ENCODE assay signal across 18 cellular contexts in the genomic region with DNA sequence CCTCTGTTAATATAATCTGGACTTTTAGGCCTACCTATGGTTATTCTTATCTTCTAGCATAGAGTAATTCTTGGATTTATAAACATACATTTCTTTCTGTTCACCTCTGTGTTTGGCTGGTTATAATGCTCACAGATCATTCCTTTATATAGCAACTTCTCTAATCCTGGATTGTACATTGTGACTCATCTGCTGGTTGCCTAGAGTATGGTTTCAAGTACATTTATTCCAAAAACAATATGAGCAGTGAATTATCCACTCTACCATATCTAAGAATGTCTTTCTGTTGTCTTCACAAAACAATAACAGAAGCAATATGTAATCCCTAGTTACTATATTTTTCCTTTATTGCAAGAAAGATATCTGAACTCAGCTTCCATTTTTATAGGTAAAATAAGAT. TPM values are rescaled to one million over a fixed set of nuclear protein-coding genes. Genes with fewer than 3 reads are reported as not detected.
DNase-seq lines count a peak whose midpoint lies in the region; ATAC-seq, FAIRE-seq and TF ChIP-seq lines count a peak whose summit lies in the region.
"Had no signal": no experiment of that assay in that cellular context is flagged by ENCODE, and none has a peak within 500 bp of the region (broad histone marks: within the 10 kb centered on the region; RNA-seq: fewer than 3 reads in every experiment).

No MANE protein-coding gene starts in this region.

- CTCF ChIA-PET in SK-N-SH (lab: Yijun Ruan, JAX), result interaction anchor here (1.1 to 1.5 kb wide), 3 partner anchors 10 to 12 kb away, joined by 4 read pairs; no protein-coding TSS in a partner anchor

- H2AFZ ChIP-seq in SK-N-SH (ENCODE audit: low read depth), result no peak overlapping the region; the same call in 1 of the 2 replicates

- no peaks in the 10 kb centered on the region for H3K79me2 ChIP-seq in SK-N-SH (ENCODE audit: insufficient read depth)

- TF ChIP-seq RAD21 in SK-N-SH (IDR thresholded peaks at IDR 0.05; ENCODE audit: low read length), result no peak

- no peak for TF ChIP-seq POLR2A in uterus (IDR thresholded peaks at IDR 0.05)

- in situ Hi-C loops in Caki2 (cut with HindIII; ENCODE audit: low pct_unique_long_range_greater_than_20kb, low sequenced_read_pairs), result no loop called here

- no peak for ATAC-seq in pancreas
- ATAC-seq in effector memory CD8-positive, alpha-beta T cell (replicated peaks), result no peak
- ATAC-seq: activated CD4-positive, alpha-beta T cell treated with anti-CD3 and anti-CD28 coated beads for 36 hours; activated T-cell treated with anti-CD3 and anti-CD28 coated beads, Interleukin-2, amount 50 U/mL, for 4 hours had no signal

- H3K9me3 Mint-ChIP-seq in effector memory CD8-positive, alpha-beta T cell, result no peaks in the 10 kb centered on the region
- H3K9me3 Mint-ChIP-seq: activated T-cell treated with anti-CD3 and anti-CD28 coated beads, Interleukin-2, amount 50 U/mL, for 4 hours had no signal

- TF ChIP-seq CTCF in SK-N-SH (IDR thresholded peaks at IDR 0.05), result no peak
- no peak for TF ChIP-seq CTCF in fibroblast of mammary gland (conservative IDR thresholded peaks at IDR 0.05; ENCODE audit: control insufficient read depth, insufficient read depth, low read depth, low read length)
- no peak for TF ChIP-seq CTCF in pancreas (IDR thresholded peaks at IDR 0.05)
- TF ChIP-seq CTCF in uterus (IDR thresholded peaks at IDR 0.05), result no peak

- no peaks in the 10 kb centered on the region for H3K36me3 Mint-ChIP-seq in effector memory CD8-positive, alpha-beta T cell (ENCODE audit: insufficient read depth)
- H3K36me3 Mint-ChIP-seq: memory B cell had no signal

- DNase-seq in Caki2 (ENCODE audit: low read depth) (peak; percentile 10), SK-N-SH (no peak), fibroblast of mammary gland (ENCODE audit: low read depth) (peak; percentile 76), pancreas (no peak), uterus (no peak), HK-2 (ENCODE audit: unreplicated experiment) (no peak)
- no peak for DNase-seq in stimulated activated CD4-positive, alpha-beta T cell treated with anti-CD3 and anti-CD28 coated beads, Interleukin-15, amount 100 ng/mL, for 24 hours
- DNase-seq in effector memory CD8-positive, alpha-beta T cell, result no peak
- DNase-seq: activated CD4-positive, alpha-beta T cell treated with anti-CD3 and anti-CD28 coated beads for 36 hours; activated T-cell treated with anti-CD3 and anti-CD28 coated beads, Interleukin-2, amount 50 U/mL, for 4 hours; GDM1; ovary; stimulated activated CD4-positive, alpha-beta T cell treated with anti-CD3 and anti-CD28 coated beads, Interleukin-1b, Interleukin-23, amount 100 ng/mL, for 48 hours had no signal

- H3K4me1 Mint-ChIP-seq in effector memory CD8-positive, alpha-beta T cell (ENCODE audit: low read depth in 2 of 2), result peaks cover 0 to 2% of the 10 kb centered on the region in 2 donors
- H3K4me1 Mint-ChIP-seq: activated CD4-positive, alpha-beta T cell treated with anti-CD3 and anti-CD28 coated beads for 36 hours; memory B cell had no signal

- no peak for TF ChIP-seq EP300 in SK-N-SH (IDR thresholded peaks at IDR 0.05; ENCODE audit: borderline replicate concordance in 1 of 2, low read depth in 1 of 2, low read length in 1 of 2)

- POLR2A ChIA-PET in SK-N-SH (lab: Yijun Ruan, JAX), result no interaction called here

- peaks cover 9% of the 10 kb centered on the region for H3F3A ChIP-seq in SK-N-SH (replicated peaks; ENCODE audit: insufficient read depth)

- H3K9ac ChIP-seq in SK-N-SH, result no peak overlapping the region
- H3K9ac ChIP-seq: BLaER1 treated with 17β-estradiol and CSF1 and Interleukin-3, amounts not matched to agents 10 nM and 100 nM had no signal

- peak overlapping the region; percentile 25; the same call in 1 of the 2 replicates for H3K4me2 ChIP-seq in SK-N-SH
- H3K4me2 ChIP-seq: BLaER1 treated with 17β-estradiol and CSF1 and Interleukin-3, amounts not matched to agents 10 nM and 100 nM had no signal

- no peaks in the 10 kb centered on the region; a peak in 1 of 4 replicates for H3K4me1 ChIP-seq in SK-N-SH (ENCODE audit: control insufficient read depth in 1 of 2, insufficient read depth in 2 of 2, low read depth in 1 of 2, low read length in 1 of 2)
- H3K4me1 ChIP-seq in pancreas, result peaks cover 0 to 7% (median 0%) of the 10 kb centered on the region in 3 donors
- no peaks in the 10 kb centered on the region for H3K4me1 ChIP-seq in uterus
- H3K4me1 ChIP-seq: vagina had no signal

- peaks cover 4 to 9% of the 10 kb centered on the region in 2 donors for H3K27me3 Mint-ChIP-seq in effector memory CD8-positive, alpha-beta T cell

- H3K4me3 ChIP-seq in SK-N-SH (ENCODE audit: low read depth in 2 of 2, low read length in 1 of 2) (no peak overlapping the region), fibroblast of mammary gland (ENCODE audit: control insufficient read depth, low read depth, low read length) (no peak overlapping the region), pancreas (no peak overlapping the region), uterus (no peak overlapping the region)
- H3K4me3 ChIP-seq: BLaER1 treated with 17β-estradiol and CSF1 and Interleukin-3, amounts not matched to agents 10 nM and 100 nM; ovary; vagina had no signal

- no peaks in the 10 kb centered on the region for H3K9me3 ChIP-seq in SK-N-SH
- no peaks in the 10 kb centered on the region for H3K9me3 ChIP-seq in pancreas
- no peaks in the 10 kb centered on the region for H3K9me3 ChIP-seq in uterus
- H3K9me3 ChIP-seq: ovary, vagina had no signal

- FAIRE-seq in pancreas (lab: Jason Lieb, UNC), result peak; percentile 32
- FAIRE-seq: GM18507, HTR-8/SVneo had no signal

- H3K9me2 ChIP-seq in SK-N-SH, result 0 out of 2 replicates have a peak, but pooled peaks cover 3% of the 10 kb centered on the region

- no peaks in the 10 kb centered on the region for H4K20me1 ChIP-seq in SK-N-SH (ENCODE audit: insufficient read depth)
- H4K20me1 ChIP-seq: BLaER1 treated with 17β-estradiol and CSF1 and Interleukin-3, amounts not matched to agents 10 nM and 100 nM had no signal

- H3K27ac Mint-ChIP-seq in effector memory CD8-positive, alpha-beta T cell, result no peak overlapping the region
- H3K27ac Mint-ChIP-seq: activated CD4-positive, alpha-beta T cell treated with anti-CD3 and anti-CD28 coated beads for 36 hours; memory B cell had no signal

- H3K36me3 ChIP-seq in SK-N-SH (replicated peaks in 1 of 2; ENCODE audit: control insufficient read depth in 1 of 2, insufficient read depth in 2 of 2, low read length in 1 of 2) (no peaks in the 10 kb centered on the region), pancreas (no peaks in the 10 kb centered on the region), uterus (no peaks in the 10 kb centered on the region)
- H3K36me3 ChIP-seq: BLaER1 treated with 17β-estradiol and CSF1 and Interleukin-3, amounts not matched to agents 10 nM and 100 nM; ovary; vagina had no signal

- no peak overlapping the region for H3K4me3 Mint-ChIP-seq in effector memory CD8-positive, alpha-beta T cell
- H3K4me3 Mint-ChIP-seq: activated CD4-positive, alpha-beta T cell treated with anti-CD3 and anti-CD28 coated beads for 36 hours; activated T-cell treated with anti-CD3 and anti-CD28 coated beads, Interleukin-2, amount 50 U/mL, for 4 hours; memory B cell had no signal

- peak overlapping the region in 1 of 2 experiments; percentile 77; a peak in 2 of 4 replicates for H3K27ac ChIP-seq in SK-N-SH (ENCODE audit: low read depth in 2 of 2, low read length in 1 of 2)
- H3K27ac ChIP-seq in pancreas, result peak overlapping the region in 1 of 4 donors; percentile 45
- H3K27ac ChIP-seq in uterus, result no peak overlapping the region
- H3K27ac ChIP-seq: BLaER1 treated with 17β-estradiol and CSF1 and Interleukin-3, amounts not matched to agents 10 nM and 100 nM; ovary; vagina had no signal

- H3K27me3 ChIP-seq in SK-N-SH (ENCODE audit: insufficient read depth) (no peaks in the 10 kb centered on the region), pancreas (no peaks in the 10 kb centered on the region), uterus (no peaks in the 10 kb centered on the region)
- H3K27me3 ChIP-seq: BLaER1 treated with 17β-estradiol and CSF1 and Interleukin-3, amounts not matched to agents 10 nM and 100 nM; ovary; vagina had no signal

- intact Hi-C loops in pancreas (cut with DNase I) (no loop called here), uterus (cut with DNase I; ENCODE audit: low total_unique reads) (no loop called here)

TF ChIP-seq in SK-N-SH, 30 proteins besides CTCF, POLR2A, EP300 and RAD21 (continues in another document):
- TF ChIP-seq TCF12 (IDR thresholded peaks at IDR 0.05), result no peak
- TF ChIP-seq FOXJ3 (CRISPR knock-in tag; IDR thresholded peaks at IDR 0.05), result no peak
- no peak for TF ChIP-seq SMC3 (IDR thresholded peaks at IDR 0.05; ENCODE audit: low read depth, low read length)
- TF ChIP-seq, protein P1, sequence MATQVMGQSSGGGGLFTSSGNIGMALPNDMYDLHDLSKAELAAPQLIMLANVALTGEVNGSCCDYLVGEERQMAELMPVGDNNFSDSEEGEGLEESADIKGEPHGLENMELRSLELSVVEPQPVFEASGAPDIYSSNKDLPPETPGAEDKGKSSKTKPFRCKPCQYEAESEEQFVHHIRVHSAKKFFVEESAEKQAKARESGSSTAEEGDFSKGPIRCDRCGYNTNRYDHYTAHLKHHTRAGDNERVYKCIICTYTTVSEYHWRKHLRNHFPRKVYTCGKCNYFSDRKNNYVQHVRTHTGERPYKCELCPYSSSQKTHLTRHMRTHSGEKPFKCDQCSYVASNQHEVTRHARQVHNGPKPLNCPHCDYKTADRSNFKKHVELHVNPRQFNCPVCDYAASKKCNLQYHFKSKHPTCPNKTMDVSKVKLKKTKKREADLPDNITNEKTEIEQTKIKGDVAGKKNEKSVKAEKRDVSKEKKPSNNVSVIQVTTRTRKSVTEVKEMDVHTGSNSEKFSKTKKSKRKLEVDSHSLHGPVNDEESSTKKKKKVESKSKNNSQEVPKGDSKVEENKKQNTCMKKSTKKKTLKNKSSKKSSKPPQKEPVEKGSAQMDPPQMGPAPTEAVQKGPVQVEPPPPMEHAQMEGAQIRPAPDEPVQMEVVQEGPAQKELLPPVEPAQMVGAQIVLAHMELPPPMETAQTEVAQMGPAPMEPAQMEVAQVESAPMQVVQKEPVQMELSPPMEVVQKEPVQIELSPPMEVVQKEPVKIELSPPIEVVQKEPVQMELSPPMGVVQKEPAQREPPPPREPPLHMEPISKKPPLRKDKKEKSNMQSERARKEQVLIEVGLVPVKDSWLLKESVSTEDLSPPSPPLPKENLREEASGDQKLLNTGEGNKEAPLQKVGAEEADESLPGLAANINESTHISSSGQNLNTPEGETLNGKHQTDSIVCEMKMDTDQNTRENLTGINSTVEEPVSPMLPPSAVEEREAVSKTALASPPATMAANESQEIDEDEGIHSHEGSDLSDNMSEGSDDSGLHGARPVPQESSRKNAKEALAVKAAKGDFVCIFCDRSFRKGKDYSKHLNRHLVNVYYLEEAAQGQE (IDR thresholded peaks at IDR 0.05; ENCODE audit: low read depth, low read length), result no peak
- no peak for TF ChIP-seq RCOR1 (IDR thresholded peaks at IDR 0.05; ENCODE audit: low read length)

RNA-seq across cellular contexts. Expression of a gene that starts 35.3 kb away (rescaled TPM):
- 0.14 TPM in 1 of 2 replicates, not detected in the other for total RNA-seq in Caki2 (2014; rRNA removed; shearing (Covaris generic); ENCODE audit: low replicate concordance)
- polyA plus RNA-seq in SK-N-SH (2012; rRNA removed) (0.43 and 0.45 TPM in 2 replicates), pancreas (under 1 TPM; 0.11 to 0.45 TPM)
- polyA plus RNA-seq in SK-N-SH (2012; cell fraction: cytosol; rRNA removed), result 0.49 and 0.59 TPM in 2 replicates
- 0.43 and 0.85 TPM in 2 replicates for polyA plus RNA-seq in SK-N-SH (2012; cell fraction: nucleus; rRNA removed)
- total RNA-seq in pancreas (under 1 TPM; 0.24 to 0.64 (median 0.38) TPM), uterus (1 to 10 TPM in 3 of 4 donors, under 1 TPM in 1; 0.77 to 4.3 (median 2.6) TPM)

Comparison
In these comparisons a context has a peak if more than half of its experiments do, and no peak if none do; other contexts are left out.
1. DNase-seq: peak in Caki2 (single experiment) and fibroblast of mammary gland (single experiment); none in SK-N-SH (single experiment), pancreas (0 of 6), stimulated activated CD4-positive, alpha-beta T cell treated with anti-CD3 and anti-CD28 coated beads, Interleukin-15, amount 100 ng/mL, for 24 hours (single experiment), effector memory CD8-positive, alpha-beta T cell (0 of 3), uterus (0 of 2) and HK-2 (single experiment).